Comparison of ENCODE assay signal across 10 cellular contexts in genomic region chr9:14349141-14349817, GRCh38. TPM values are rescaled to one million over a fixed set of nuclear protein-coding genes. Genes with fewer than 3 reads are reported as not detected.
DNase-seq lines count a peak whose midpoint lies in the region; ATAC-seq and TF ChIP-seq lines count a peak whose summit lies in the region.
"Had no signal": no experiment of that assay in that cellular context is flagged by ENCODE, and none has a peak within 500 bp of the region (broad histone marks: within the 10 kb centered on the region; RNA-seq: fewer than 3 reads in every experiment).

No MANE protein-coding gene starts in this region.

- ATAC-seq in stimulated activated naive CD8-positive, alpha-beta T cell treated with anti-CD3 and anti-CD28 coated beads, Interleukin-15, amount 100 ng/mL, for 72 hours = no peak
- no peak for ATAC-seq in GM21786 (IDR thresholded peaks at IDR 0.05; ENCODE audit: unreplicated experiment)
- ATAC-seq: activated T-cell treated with anti-CD3 and anti-CD28 coated beads, Interleukin-2, amount 50 U/mL, for 72 hours had no signal

- peaks cover 80% of the 10 kb centered on the region for H3K27me3 Mint-ChIP-seq in stimulated activated naive CD8-positive, alpha-beta T cell treated with anti-CD3 and anti-CD28 coated beads, Interleukin-15, Interleukin-2, amounts not matched to agents 100 ng/mL and 50 ng/mL, for 24 hours
- peaks cover 22% of the 10 kb centered on the region for H3K27me3 Mint-ChIP-seq in stimulated activated naive CD8-positive, alpha-beta T cell treated with anti-CD3 and anti-CD28 coated beads, Interleukin-15, amount 100 ng/mL, for 72 hours
- H3K27me3 Mint-ChIP-seq in osteocyte (ENCODE audit: unreplicated experiment) = peaks cover 56% of the 10 kb centered on the region
- H3K27me3 Mint-ChIP-seq in CD14-positive monocyte (ENCODE audit: low read depth in 3 of 3) = peaks cover 12 to 18% (median 14%) of the 10 kb centered on the region in 3 donors

- peak overlapping the region; percentile 26 for H3K27ac Mint-ChIP-seq in stimulated activated naive CD8-positive, alpha-beta T cell treated with anti-CD3 and anti-CD28 coated beads, Interleukin-15, Interleukin-2, amounts not matched to agents 100 ng/mL and 50 ng/mL, for 24 hours
- peak overlapping the region in 1 of 2 donors; percentile 34 for H3K27ac Mint-ChIP-seq in stimulated activated naive CD8-positive, alpha-beta T cell treated with anti-CD3 and anti-CD28 coated beads, Interleukin-15, amount 100 ng/mL, for 72 hours
- H3K27ac Mint-ChIP-seq in osteocyte (ENCODE audit: unreplicated experiment) = no peak overlapping the region
- H3K27ac Mint-ChIP-seq in CD14-positive monocyte = no peak overlapping the region
- H3K27ac Mint-ChIP-seq: activated T-cell treated with anti-CD3 and anti-CD28 coated beads, Interleukin-2, amount 50 U/mL, for 72 hours had no signal

- H3K4me3 Mint-ChIP-seq in stimulated activated naive CD8-positive, alpha-beta T cell treated with anti-CD3 and anti-CD28 coated beads, Interleukin-15, Interleukin-2, amounts not matched to agents 100 ng/mL and 50 ng/mL, for 24 hours = peak overlapping the region; percentile 1
- no peak overlapping the region for H3K4me3 Mint-ChIP-seq in stimulated activated naive CD8-positive, alpha-beta T cell treated with anti-CD3 and anti-CD28 coated beads, Interleukin-15, amount 100 ng/mL, for 72 hours
- peak overlapping the region; percentile 74 for H3K4me3 Mint-ChIP-seq in osteocyte (ENCODE audit: unreplicated experiment)
- peak overlapping the region in 1 of 2 donors; percentile 85 for H3K4me3 Mint-ChIP-seq in CD14-positive monocyte

- H3K36me3 Mint-ChIP-seq in stimulated activated naive CD8-positive, alpha-beta T cell treated with anti-CD3 and anti-CD28 coated beads, Interleukin-15, Interleukin-2, amounts not matched to agents 100 ng/mL and 50 ng/mL, for 24 hours (ENCODE audit: low read depth) = no peaks in the 10 kb centered on the region
- H3K36me3 Mint-ChIP-seq in osteocyte (ENCODE audit: unreplicated experiment) (no peaks in the 10 kb centered on the region), CD14-positive monocyte (no peaks in the 10 kb centered on the region)

- peak overlapping the region; percentile 52 for H3K4me3 ChIP-seq in fibroblast of pulmonary artery (replicated peaks; ENCODE audit: low read depth, low read length)

- no peak for DNase-seq in stimulated activated naive CD8-positive, alpha-beta T cell treated with anti-CD3 and anti-CD28 coated beads, Interleukin-15, amount 100 ng/mL, for 72 hours
- DNase-seq in fibroblast of pulmonary artery (ENCODE audit: low read depth) (peak; percentile 44), osteocyte (ENCODE audit: extremely low spot score, unreplicated experiment) (no peak), NCI-H1694 treated with DMSO at 0.1 percent for 48 hours (lab: John Stamatoyannopoulos, UW) (no peak), CD14-positive monocyte (ENCODE audit: low spot score) (no peak), OCI-M1 (lab: John Stamatoyannopoulos, UW) (no peak)
- DNase-seq: activated T-cell treated with anti-CD3 and anti-CD28 coated beads, Interleukin-2, amount 50 U/mL, for 72 hours; stimulated activated CD4-positive, alpha-beta T cell treated with anti-CD3 and anti-CD28 coated beads, Interleukin-4, amount 100 ng/mL, for 24 hours had no signal

- intact Hi-C loops in CD14-positive monocyte (cut with micrococcal nuclease) = no loop called here

- peaks cover 10% of the 10 kb centered on the region for H3K4me1 Mint-ChIP-seq in stimulated activated naive CD8-positive, alpha-beta T cell treated with anti-CD3 and anti-CD28 coated beads, Interleukin-15, Interleukin-2, amounts not matched to agents 100 ng/mL and 50 ng/mL, for 24 hours (ENCODE audit: low read depth)
- peaks cover 39% of the 10 kb centered on the region for H3K4me1 Mint-ChIP-seq in stimulated activated naive CD8-positive, alpha-beta T cell treated with anti-CD3 and anti-CD28 coated beads, Interleukin-15, amount 100 ng/mL, for 72 hours
- H3K4me1 Mint-ChIP-seq in osteocyte (ENCODE audit: unreplicated experiment) (peaks cover 51% of the 10 kb centered on the region), CD14-positive monocyte (peaks cover 2% of the 10 kb centered on the region)

- TF ChIP-seq CTCF in fibroblast of pulmonary artery (IDR thresholded peaks at IDR 0.05; ENCODE audit: low read length, missing control alignments) (no peak), osteocyte (IDR thresholded peaks at IDR 0.05) (no peak), CD14-positive monocyte (IDR thresholded peaks at IDR 0.05) (no peak)

- no peaks in the 10 kb centered on the region for H3K9me3 Mint-ChIP-seq in stimulated activated naive CD8-positive, alpha-beta T cell treated with anti-CD3 and anti-CD28 coated beads, Interleukin-15, Interleukin-2, amounts not matched to agents 100 ng/mL and 50 ng/mL, for 24 hours
- no peaks in the 10 kb centered on the region for H3K9me3 Mint-ChIP-seq in stimulated activated naive CD8-positive, alpha-beta T cell treated with anti-CD3 and anti-CD28 coated beads, Interleukin-15, amount 100 ng/mL, for 72 hours
- H3K9me3 Mint-ChIP-seq in osteocyte (ENCODE audit: unreplicated experiment) = no peaks in the 10 kb centered on the region
- peaks cover 0 to 19% (median 4%) of the 10 kb centered on the region in 7 donors for H3K9me3 Mint-ChIP-seq in CD14-positive monocyte
- H3K9me3 Mint-ChIP-seq: activated T-cell treated with anti-CD3 and anti-CD28 coated beads, Interleukin-2, amount 50 U/mL, for 72 hours had no signal

RNA-seq across cellular contexts. Expression of gene NFIB, which starts 35.3 kb away (rescaled TPM):
- total RNA-seq in osteocyte = 36.1 and 39.9 TPM in 2 replicates
- not detected for polyA plus RNA-seq in CD14-positive monocyte
- total RNA-seq: activated T-cell treated with anti-CD3 and anti-CD28 coated beads, Interleukin-2, amount 50 U/mL, for 72 hours had no signal

Comparison
In these comparisons a context has a peak if more than half of its experiments do, and no peak if none do; other contexts are left out.
1. H3K4me3 Mint-ChIP-seq: peak in stimulated activated naive CD8-positive, alpha-beta T cell treated with anti-CD3 and anti-CD28 coated beads, Interleukin-15, Interleukin-2, amounts not matched to agents 100 ng/mL and 50 ng/mL, for 24 hours (single experiment) and osteocyte (single experiment); none in stimulated activated naive CD8-positive, alpha-beta T cell treated with anti-CD3 and anti-CD28 coated beads, Interleukin-15, amount 100 ng/mL, for 72 hours (0 of 2).